Comparison of ENCODE assay signal across 8 cellular contexts in genomic region chr3:45881031-45882022, GRCh38. TPM values are rescaled to one million over a fixed set of nuclear protein-coding genes. Genes with fewer than 3 reads are reported as not detected.
DNase-seq lines count a peak whose midpoint lies in the region; ATAC-seq, FAIRE-seq and TF ChIP-seq lines count a peak whose summit lies in the region.

No MANE protein-coding gene starts in this region.

- TF ChIP-seq CTCF in tibial nerve (IDR thresholded peaks at IDR 0.05) = no peak

- TF ChIP-seq POLR2A in tibial nerve (IDR thresholded peaks at IDR 0.05) = no peak

- no peaks in the 10 kb centered on the region for H3K27me3 ChIP-seq in tibial nerve

- H3K27ac ChIP-seq in tibial nerve = no peak overlapping the region

- H3K4me1 ChIP-seq in tibial nerve = no peaks in the 10 kb centered on the region

- ATAC-seq in GM21390 (IDR thresholded peaks at IDR 0.05; ENCODE audit: unreplicated experiment) = no peak

- no peaks in the 10 kb centered on the region for H3K36me3 ChIP-seq in tibial nerve

- no peak for FAIRE-seq in urothelium cell line (lab: Jason Lieb, UNC)

- no peak overlapping the region for H3K4me3 ChIP-seq in tibial nerve

- TF ChIP-seq EP300 in tibial nerve (IDR thresholded peaks at IDR 0.05) = no peak

- no peaks in the 10 kb centered on the region for H3K9me3 ChIP-seq in tibial nerve

- 55 to 65% methylated on average over 8 of the region's 8 CpGs for WGBS in tibial nerve, 2 donors

- DNase-seq in stimulated activated CD4-positive, alpha-beta T cell treated with anti-CD3 and anti-CD28 coated beads, Interleukin-15, amount 100 ng/mL, for 24 hours = peak; percentile 36
- no peak for DNase-seq in stimulated activated CD4-positive, alpha-beta T cell treated with anti-CD3 and anti-CD28 coated beads, Interleukin-2, amount 100 ng/mL, for 48 hours
- peak; percentile 36 to 47 for DNase-seq in activated CD8-positive, alpha-beta memory T cell treated with anti-CD3 and anti-CD28 coated beads for 4 hours (ENCODE audit: low read depth in 2 of 2)
- DNase-seq in inferior parietal cortex (ENCODE audit: extremely low spot score) (peak; percentile 55), urothelium cell line (ENCODE audit: low spot score) (peak; percentile 54), tibial nerve (ENCODE audit: low spot score in 2 of 2) (no peak), NOMO-1 treated with DMSO at 0.1 percent for 48 hours (lab: John Stamatoyannopoulos, UW; ENCODE audit: unreplicated experiment) (no peak)

RNA-seq across cellular contexts. Expression of gene CCR9, which starts 5.0 kb away (rescaled TPM):
- total RNA-seq in tibial nerve = under 1 TPM in 1 of 4 donors, not detected in 3; 0.78 TPM

RNA-seq across cellular contexts. Expression of gene LZTFL1, which starts 39.4 kb away (rescaled TPM):
- 10 to 100 TPM; 12.6 to 32.2 (median 21.3) TPM for total RNA-seq in tibial nerve

Comparison
In these comparisons a context has a peak if more than half of its experiments do, and no peak if none do; other contexts are left out.
1. DNase-seq: peak in stimulated activated CD4-positive, alpha-beta T cell treated with anti-CD3 and anti-CD28 coated beads, Interleukin-15, amount 100 ng/mL, for 24 hours (single experiment), activated CD8-positive, alpha-beta memory T cell treated with anti-CD3 and anti-CD28 coated beads for 4 hours (2 of 2), inferior parietal cortex (single experiment) and urothelium cell line (single experiment); none in stimulated activated CD4-positive, alpha-beta T cell treated with anti-CD3 and anti-CD28 coated beads, Interleukin-2, amount 100 ng/mL, for 48 hours (0 of 2), tibial nerve (0 of 2) and NOMO-1 treated with DMSO at 0.1 percent for 48 hours (single experiment).